Comparison of ENCODE assay signal across 8 cellular contexts in the genomic region with DNA sequence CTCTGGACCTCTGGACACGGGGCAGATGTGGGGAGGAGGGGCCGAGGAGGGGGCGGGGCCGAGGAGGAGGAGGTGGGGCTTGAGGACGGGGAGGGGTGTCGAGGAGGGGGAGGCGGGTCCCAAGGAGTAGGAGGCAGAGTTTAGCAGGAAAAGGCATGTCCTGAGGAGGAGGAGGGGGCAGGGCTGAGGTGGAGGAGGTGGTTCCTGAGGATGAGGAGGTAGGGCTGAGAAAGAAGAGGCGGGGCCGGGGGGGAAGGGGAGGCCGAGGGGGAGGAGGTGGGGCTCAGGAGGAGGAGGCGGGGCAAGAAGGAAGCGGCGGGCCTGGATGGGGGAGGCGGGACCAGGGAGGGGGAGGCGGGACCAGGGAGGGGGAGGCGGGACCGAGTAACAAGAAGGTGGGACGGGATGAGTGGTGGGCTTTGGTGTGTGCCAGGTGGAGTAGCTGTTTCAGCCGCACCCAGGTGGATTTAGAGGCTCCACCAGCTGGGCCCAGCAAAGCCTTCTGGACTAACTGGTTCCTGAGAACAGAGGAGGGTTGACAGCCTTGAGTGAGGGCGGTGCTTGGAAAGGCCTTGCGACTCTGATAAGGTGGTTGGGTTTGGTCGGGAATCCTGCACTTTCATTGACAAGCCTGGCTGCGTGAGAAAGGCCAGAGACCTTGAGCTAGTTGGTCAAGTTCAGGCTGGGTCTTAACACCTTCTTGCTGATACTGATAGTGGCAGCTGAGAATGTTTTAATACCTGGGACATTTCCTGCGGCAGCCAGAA. TPM values are rescaled to one million over a fixed set of nuclear protein-coding genes. Genes with fewer than 3 reads are reported as not detected.
DNase-seq lines count a peak whose midpoint lies in the region; ATAC-seq and TF ChIP-seq lines count a peak whose summit lies in the region.

No MANE protein-coding gene starts in this region.

- no peaks in the 10 kb centered on the region for H3K27me3 ChIP-seq in left ventricle myocardium inferior (ENCODE audit: low read depth)

- peak overlapping the region; percentile 57 for H3K4me3 ChIP-seq in left ventricle myocardium inferior
- peak overlapping the region in 1 of 7 experiments; percentile 18 for H3K4me3 ChIP-seq in skin epidermis

- no peaks in the 10 kb centered on the region for H3K36me3 ChIP-seq in left ventricle myocardium inferior

- DNase-seq in AG08396 (ENCODE audit: low spot score) (peak; percentile 41), KBM-7 (peak; percentile 71), left ventricle myocardium inferior (peak; percentile 72), NOMO-1 (lab: John Stamatoyannopoulos, UW; ENCODE audit: unreplicated experiment in 2 of 2) (no peak)
- DNase-seq in activated T-cell treated with anti-CD3 and anti-CD28 coated beads, Interleukin-2, amount 50 U/mL, for 48 hours: peak; percentile 62 to 71
- no peak for DNase-seq in NK-92 treated with Interleukin-12 subunit alpha and Interleukin-12 subunit beta, amount 100 ng/mL, for 24 hours (lab: John Stamatoyannopoulos, UW)

- in situ Hi-C loops in KBM-7 (cut with MboI; ENCODE audit: low pct_unique_long_range_greater_than_20kb, low sequenced_read_pairs): no loop called here

- H3K4me1 ChIP-seq in left ventricle myocardium inferior: peaks cover 32% of the 10 kb centered on the region

- no peaks in the 10 kb centered on the region for H3K9me3 ChIP-seq in left ventricle myocardium inferior (replicated peaks)

- intact Hi-C loops in left ventricle myocardium inferior (cut with micrococcal nuclease): no loop called here

- H3K27ac ChIP-seq in left ventricle myocardium inferior (replicated peaks): peak overlapping the region; percentile 48
- H3K27ac ChIP-seq in skin epidermis: peak overlapping the region in 11 of 21 experiments; percentile 6 to 63 (median 42)

- no peak for ATAC-seq in HG03045 (IDR thresholded peaks at IDR 0.05; ENCODE audit: unreplicated experiment)

- TF ChIP-seq CTCF in left ventricle myocardium inferior (IDR thresholded peaks at IDR 0.05; ENCODE audit: borderline replicate concordance): no peak

RNA-seq across cellular contexts. Expression of gene TECR, which starts 7.7 kb away (rescaled TPM):
- total RNA-seq in left ventricle myocardium inferior: 69.3 TPM

RNA-seq across cellular contexts. Expression of gene DNAJB1, which starts 18.9 kb away (rescaled TPM):
- total RNA-seq in left ventricle myocardium inferior: 48.7 TPM

RNA-seq across cellular contexts. Expression of gene NDUFB7, which starts 34.8 kb away (rescaled TPM):
- total RNA-seq in left ventricle myocardium inferior: 501 TPM

RNA-seq across cellular contexts. Expression of gene GIPC1, which starts 41.2 kb away (rescaled TPM):
- total RNA-seq in left ventricle myocardium inferior: 45.5 TPM

RNA-seq across cellular contexts. Expression of gene CLEC17A, which starts 45.8 kb away (rescaled TPM):
- not detected for total RNA-seq in left ventricle myocardium inferior

Comparison
In these comparisons a context has a peak if more than half of its experiments do, and no peak if none do; other contexts are left out.
1. DNase-seq: peak in AG08396 (single experiment), KBM-7 (single experiment), activated T-cell treated with anti-CD3 and anti-CD28 coated beads, Interleukin-2, amount 50 U/mL, for 48 hours (2 of 2) and left ventricle myocardium inferior (single experiment); none in NK-92 treated with Interleukin-12 subunit alpha and Interleukin-12 subunit beta, amount 100 ng/mL, for 24 hours (single experiment) and NOMO-1 (0 of 2).